Comparison of ENCODE assay signal across 25 cellular contexts in the genomic region with DNA sequence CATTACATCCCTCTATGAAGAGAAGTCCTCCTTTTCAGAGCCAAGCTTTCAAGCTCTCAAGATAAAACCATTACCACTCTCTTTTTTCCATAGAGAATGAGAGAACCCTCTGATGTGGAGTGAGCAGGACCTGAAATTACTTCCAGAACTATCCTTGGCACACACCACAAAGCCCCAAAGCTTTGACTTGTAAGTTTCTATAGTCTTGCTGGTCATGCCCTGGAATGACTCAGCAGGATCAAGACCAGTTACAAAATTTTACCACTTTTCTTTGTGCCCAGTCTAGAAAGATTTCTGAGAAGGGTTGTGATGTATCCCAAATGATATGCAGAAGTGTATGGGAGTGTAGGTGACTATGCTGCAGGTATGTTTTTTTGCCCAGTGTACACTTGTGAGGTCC.
A peak's percentile ranks its signal among the peaks of the same experiment; 100 is the strongest.
DNase-seq lines count a peak whose midpoint lies in the region; ATAC-seq and TF ChIP-seq lines count a peak whose summit lies in the region.
"Had no signal": no experiment of that assay in that cellular context is flagged by ENCODE, and none has a peak within 500 bp of the region (broad histone marks: within the 10 kb centered on the region; RNA-seq: fewer than 3 reads in every experiment).

No MANE protein-coding gene starts in this region.

- TF ChIP-seq POLR2A in adrenal gland (IDR thresholded peaks at IDR 0.05) = no peak

- H3K36me3 ChIP-seq in adrenal gland (replicated peaks in 1 of 2) (no peaks in the 10 kb centered on the region), H7 (replicated peaks; ENCODE audit: control insufficient read depth, insufficient read depth, low read length) (no peaks in the 10 kb centered on the region)
- H3K36me3 ChIP-seq: BLaER1 treated with 17β-estradiol and CSF1 and Interleukin-3, amounts not matched to agents 10 nM and 100 nM; MG63 had no signal

- no peak for ATAC-seq in GM19397 (IDR thresholded peaks at IDR 0.05; ENCODE audit: unreplicated experiment)
- ATAC-seq: HCT116 had no signal

- H3K27ac ChIP-seq in adrenal gland = no peak overlapping the region
- H3K27ac ChIP-seq: BLaER1 treated with 17β-estradiol and CSF1 and Interleukin-3, amounts not matched to agents 10 nM and 100 nM; GM23248 had no signal

- H3K4me3 ChIP-seq in foreskin fibroblast (ENCODE audit: low read depth in 1 of 2, low read length in 2 of 2) (no peak overlapping the region), adrenal gland (no peak overlapping the region), H7 (ENCODE audit: insufficient read depth, low read depth, low read length) (no peak overlapping the region)
- H3K4me3 ChIP-seq: BLaER1 treated with 17β-estradiol and CSF1 and Interleukin-3, amounts not matched to agents 10 nM and 100 nM; GM23248; MG63 had no signal

- no peaks in the 10 kb centered on the region for H3K9me3 ChIP-seq in adrenal gland (replicated peaks in 1 of 3)
- H3K9me3 ChIP-seq: Caco-2, MG63, SK-N-SH had no signal

- DNase-seq in LHCN-M2 (ENCODE audit: low read depth) (peak; percentile 15), amniotic epithelial cell (ENCODE audit: low read depth) (peak; percentile 6), foreskin fibroblast (peak; percentile 16 to 56), T-helper 2 cell (no peak), adrenal gland (no peak), H7 (no peak)
- DNase-seq: ACHN; Caco-2; CD4-positive, alpha-beta memory T cell; DMS 273 treated with DMSO at 0.1 percent for 48 hours; GM23248; MG63; NCI-H1092 treated with DMSO at 0.1 percent for 48 hours; NCI-H146; NCI-H2029 treated with DMSO at 0.1 percent for 48 hours; NCI-H2171; NCI-H345; NCI-H524; NCI-H774; NK-92 treated with Interleukin-12 subunit alpha and Interleukin-12 subunit beta, amount 100 ng/mL, for 24 hours; SIG-M5; SK-N-SH had no signal

- TF ChIP-seq CTCF in foreskin fibroblast (IDR thresholded peaks at IDR 0.05; ENCODE audit: low read depth, low read length) (no peak), adrenal gland (IDR thresholded peaks at IDR 0.05) (no peak)

- H3K4me1 ChIP-seq in adrenal gland (replicated peaks in 1 of 2) = no peaks in the 10 kb centered on the region
- H3K4me1 ChIP-seq: BLaER1 treated with 17β-estradiol and CSF1 and Interleukin-3, amounts not matched to agents 10 nM and 100 nM; Caco-2 had no signal

- no peaks in the 10 kb centered on the region for H3K27me3 ChIP-seq in adrenal gland
- no peaks in the 10 kb centered on the region for H3K27me3 ChIP-seq in H7 (ENCODE audit: control insufficient read depth, insufficient read depth, low read length)
- H3K27me3 ChIP-seq: BLaER1 treated with 17β-estradiol and CSF1 and Interleukin-3, amounts not matched to agents 10 nM and 100 nM; MG63 had no signal

- intact Hi-C loops in adrenal gland (cut with DNase I) = no loop called here

Comparison
In these comparisons a context has a peak if more than half of its experiments do, and no peak if none do; other contexts are left out.
1. DNase-seq: peak in LHCN-M2 (single experiment), amniotic epithelial cell (single experiment) and foreskin fibroblast (2 of 2); none in T-helper 2 cell (0 of 5), adrenal gland (0 of 7) and H7 (single experiment).